Comparison of ENCODE assay signal across 12 cellular contexts in the genomic region with DNA sequence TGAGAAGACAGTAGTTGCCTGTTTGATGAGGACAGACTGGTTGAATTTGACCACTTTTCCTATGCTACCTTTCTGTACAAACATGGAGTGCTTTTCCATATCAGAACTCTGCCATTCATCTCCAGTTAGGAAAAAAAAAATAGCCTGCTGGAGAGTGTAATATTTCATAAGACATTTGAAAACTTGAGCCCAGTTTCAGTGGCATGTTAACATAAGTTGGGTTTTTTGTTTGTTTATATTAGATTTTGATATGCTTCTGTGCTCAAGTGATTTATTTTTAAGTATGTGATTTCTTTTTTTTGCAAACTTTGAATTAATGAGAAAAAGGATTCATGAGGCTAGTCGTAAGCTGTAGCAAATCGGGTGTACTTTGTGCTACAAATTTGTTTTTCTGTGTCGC. TPM values are rescaled to one million over a fixed set of nuclear protein-coding genes. Genes with fewer than 3 reads are reported as not detected.
"Had no signal": no experiment of that assay in that cellular context is flagged by ENCODE, and none has a peak within 500 bp of the region (broad histone marks: within the 10 kb centered on the region; RNA-seq: fewer than 3 reads in every experiment).

No MANE protein-coding gene starts in this region.

RNA-seq across cellular contexts. Expression of a gene that starts 0.7 kb away (rescaled TPM):
- total RNA-seq: activated B cell treated with CpG ODN at 0.5 μM for 24 hours; activated CD8-positive, alpha-beta T cell treated with anti-CD3 and anti-CD28 coated beads for 36 hours; activated T-cell treated with anti-CD3 and anti-CD28 coated beads, Interleukin-2, amount 50 U/mL, for 4 hours; activated T-helper 17 cell treated with anti-CD3 and anti-CD28 coated beads, Interleukin-2, amount 50 U/mL, for 72 hours; cardiac muscle cell; dermis microvascular lymphatic vessel endothelial cell; endothelial cell of umbilical vein; epithelial cell of proximal tubule; glomerular endothelial cell had no signal
- polyA plus RNA-seq: cardiac muscle cell, endothelial cell of umbilical vein had no signal

RNA-seq across cellular contexts. Expression of a gene that starts 12.8 kb away (rescaled TPM):
- total RNA-seq: activated B cell treated with CpG ODN at 0.5 μM for 24 hours; activated CD8-positive, alpha-beta T cell treated with anti-CD3 and anti-CD28 coated beads for 36 hours; activated T-cell treated with anti-CD3 and anti-CD28 coated beads, Interleukin-2, amount 50 U/mL, for 4 hours; activated T-helper 17 cell treated with anti-CD3 and anti-CD28 coated beads, Interleukin-2, amount 50 U/mL, for 72 hours; ascending aorta; cardiac muscle cell; dermis microvascular lymphatic vessel endothelial cell; endothelial cell of umbilical vein; epithelial cell of proximal tubule; gastroesophageal sphincter; glomerular endothelial cell had no signal
- polyA plus RNA-seq: cardiac muscle cell had no signal

RNA-seq across cellular contexts. Expression of a gene that starts 26.8 kb away (rescaled TPM):
- total RNA-seq: activated B cell treated with CpG ODN at 0.5 μM for 24 hours, ascending aorta, cardiac muscle cell, endothelial cell of umbilical vein, T-helper 17 cell had no signal
- polyA plus RNA-seq: cardiac muscle cell had no signal
